ENCODE assay signal across 24 cellular contexts in genomic region chr2:36789181-36789804, GRCh38.
DNase-seq lines count a peak whose midpoint lies in the region; ATAC-seq, FAIRE-seq and TF ChIP-seq lines count a peak whose summit lies in the region.
"Had no signal": no experiment of that assay in that cellular context is flagged by ENCODE, and none has a peak within 500 bp of the region (broad histone marks: within the 10 kb centered on the region; RNA-seq: fewer than 3 reads in every experiment).

No MANE protein-coding gene starts in this region.

- no peak for TF ChIP-seq POLR2A in GM12878 (IDR thresholded peaks at IDR 0.05; ENCODE audit: low read depth, low read length)

- no peak for DNase-seq in GM12878 (ENCODE audit: low read depth, low spot score)
- no peak for DNase-seq in stimulated activated effector memory CD8-positive, alpha-beta T cell treated with anti-CD3 and anti-CD28 coated beads, Interleukin-12 subunit alpha, Interleukin-12 subunit beta, amount 100 ng/mL, for 72 hours (ENCODE audit: low spot score in 2 of 2)
- no peak for DNase-seq in superior temporal gyrus (ENCODE audit: extremely low spot score)
- DNase-seq in NCI-H226 = no peak
- no peak for DNase-seq in GM13976 (ENCODE audit: low spot score)
- DNase-seq: activated CD4-positive, alpha-beta T cell treated with anti-CD3 and anti-CD28 coated beads, Interleukin-2, amount 50 U/mL, for 1 hour; activated naive CD4-positive, alpha-beta T cell treated with anti-CD3 and anti-CD28 coated beads, Interleukin-2, amount 10 ng/mL, durations not matched to agents 7 days and 5 days; Caco-2; DMS79; effector CD4-positive, alpha-beta T cell; kidney; lower lobe of right lung; NCI-H1694; NCI-H510A; small intestine; upper lobe of left lung had no signal

- H3K27ac ChIP-seq in GM12878 (ENCODE audit: control insufficient read depth, insufficient read depth) = no peak overlapping the region
- H3K27ac ChIP-seq: breast epithelium, C4-2B, epithelial cell of prostate, lower lobe of right lung, upper lobe of left lung had no signal

- H3K4me1 Mint-ChIP-seq in stimulated activated effector memory CD8-positive, alpha-beta T cell treated with anti-CD3 and anti-CD28 coated beads, Interleukin-12 subunit alpha, Interleukin-12 subunit beta, amount 100 ng/mL, for 72 hours = no peaks in the 10 kb centered on the region
- H3K4me1 Mint-ChIP-seq: nephron had no signal

- H3K4me3 ChIP-seq in GM12878 = no peak overlapping the region
- H3K4me3 ChIP-seq: breast epithelium, lower lobe of right lung, upper lobe of left lung had no signal

- H3K36me3 Mint-ChIP-seq in stimulated activated effector memory CD8-positive, alpha-beta T cell treated with anti-CD3 and anti-CD28 coated beads, Interleukin-12 subunit alpha, Interleukin-12 subunit beta, amount 100 ng/mL, for 72 hours = no peaks in the 10 kb centered on the region
- H3K36me3 Mint-ChIP-seq: activated naive CD4-positive, alpha-beta T cell treated with anti-CD3 and anti-CD28 coated beads, Interleukin-2, amount 10 ng/mL, durations not matched to agents 7 days and 5 days; WTC11 had no signal

- intact Hi-C loops in GM12878 (cut with micrococcal nuclease; ENCODE audit: unreplicated experiment) = loop anchor here (10.0 kb wide), 1 partner anchor 434 kb away; the partner anchor contains the start of gene CRIM1

- H3K4me2 ChIP-seq in GM12878 (ENCODE audit: control insufficient read depth, insufficient read depth) = peak overlapping the region; percentile 4; the same call in 1 of the 2 replicates

- no peak for FAIRE-seq in GM12878 (lab: Jason Lieb, UNC)
- FAIRE-seq: colon, kidney, small intestine had no signal

- CTCF ChIA-PET in GM12878 (lab: Yijun Ruan, JAX) = interaction anchor here (1.3 to 2.7 kb wide), 2 partner anchors 10 to 17 kb away, joined by 4 to 17 read pairs; no protein-coding TSS in a partner anchor

- RAD21 ChIA-PET in GM12878 (lab: Charles Lee; ENCODE audit: unreplicated experiment) = no interaction called here

- 33% methylated on average over 11 of the region's 11 CpGs for WGBS in GM12878 (ENCODE audit: insufficient coverage, insufficient replicate concordance, low lambda C conversion rate, missing lambda C conversion rate)

- H3K79me2 ChIP-seq in GM12878 (ENCODE audit: control insufficient read depth, insufficient read depth, low read length) = no peaks in the 10 kb centered on the region

- H3K27ac Mint-ChIP-seq in stimulated activated effector memory CD8-positive, alpha-beta T cell treated with anti-CD3 and anti-CD28 coated beads, Interleukin-12 subunit alpha, Interleukin-12 subunit beta, amount 100 ng/mL, for 72 hours = peak overlapping the region; percentile 1
- H3K27ac Mint-ChIP-seq: activated naive CD4-positive, alpha-beta T cell treated with anti-CD3 and anti-CD28 coated beads, Interleukin-2, amount 10 ng/mL, durations not matched to agents 7 days and 5 days; WTC11 had no signal

- TF ChIP-seq EP300 in GM12878 (IDR thresholded peaks at IDR 0.05; ENCODE audit: borderline replicate concordance in 1 of 2, control insufficient read depth in 1 of 2, low read depth in 2 of 2, low read length in 2 of 2) = no peak

- H3K4me3 Mint-ChIP-seq in stimulated activated effector memory CD8-positive, alpha-beta T cell treated with anti-CD3 and anti-CD28 coated beads, Interleukin-12 subunit alpha, Interleukin-12 subunit beta, amount 100 ng/mL, for 72 hours = no peak overlapping the region
- H3K4me3 Mint-ChIP-seq: activated naive CD4-positive, alpha-beta T cell treated with anti-CD3 and anti-CD28 coated beads, Interleukin-2, amount 10 ng/mL, durations not matched to agents 7 days and 5 days; nephron; WTC11 had no signal

- H3K9me3 Mint-ChIP-seq in stimulated activated effector memory CD8-positive, alpha-beta T cell treated with anti-CD3 and anti-CD28 coated beads, Interleukin-12 subunit alpha, Interleukin-12 subunit beta, amount 100 ng/mL, for 72 hours = no peaks in the 10 kb centered on the region
- H3K9me3 Mint-ChIP-seq: activated naive CD4-positive, alpha-beta T cell treated with anti-CD3 and anti-CD28 coated beads, Interleukin-2, amount 10 ng/mL, durations not matched to agents 7 days and 5 days; nephron; WTC11 had no signal

- no peaks in the 10 kb centered on the region for H3K27me3 ChIP-seq in GM12878 (replicated peaks in 1 of 2; ENCODE audit: control insufficient read depth in 2 of 2, insufficient read depth in 2 of 2, low read length in 1 of 2)
- H3K27me3 ChIP-seq: breast epithelium, upper lobe of left lung had no signal

- peak; percentile 65 for ATAC-seq in GM18907 (IDR thresholded peaks at IDR 0.05; ENCODE audit: unreplicated experiment)
- ATAC-seq in HG02759 (IDR thresholded peaks at IDR 0.05; ENCODE audit: unreplicated experiment) = peak; percentile 49
- no peak for ATAC-seq in GM12878
- no peak for ATAC-seq in stimulated activated effector memory CD8-positive, alpha-beta T cell treated with anti-CD3 and anti-CD28 coated beads, Interleukin-12 subunit alpha, Interleukin-12 subunit beta, amount 100 ng/mL, for 72 hours
- ATAC-seq: lower lobe of right lung, WTC11 had no signal

- no TSS peak for BruUV-seq in GM12878 (replicated peaks; lab: Mats Ljungman, UMichigan)

- no peak for TF ChIP-seq CTCF in GM12878 (IDR thresholded peaks at IDR 0.05 in 2 of 3, conservative IDR thresholded peaks at IDR 0.05 in 1 of 3; ENCODE audit: control insufficient read depth in 2 of 3, extremely low read depth in 1 of 3, insufficient read depth in 1 of 3, low read depth in 3 of 3, low read length in 3 of 3)
- no peak for TF ChIP-seq CTCF in GM13976 (IDR thresholded peaks at IDR 0.05; ENCODE audit: borderline replicate concordance, control extremely low read depth, extremely low read depth, insufficient read depth, missing control alignments)

- POLR2A ChIA-PET in GM12878 (lab: Charles Lee) = no interaction called here

- H3K9ac ChIP-seq in GM12878 (ENCODE audit: control insufficient read depth, insufficient read depth, low read length) = no peak overlapping the region

- H4K20me1 ChIP-seq in GM12878 (ENCODE audit: control insufficient read depth, insufficient read depth) = no peaks in the 10 kb centered on the region

- H2AFZ ChIP-seq in GM12878 (ENCODE audit: control insufficient read depth, low read depth, low read length) = 0 out of 2 replicates have a peak overlapping the region, but pooled peaks have one; percentile 33

- H3K4me1 ChIP-seq in GM12878 (ENCODE audit: control insufficient read depth, insufficient read depth, low read length) = 0 out of 2 replicates have a peak, but pooled peaks cover 6% of the 10 kb centered on the region
- H3K4me1 ChIP-seq: breast epithelium, Caco-2, lower lobe of right lung, upper lobe of left lung had no signal

- H3K9me3 ChIP-seq in GM12878 (replicated peaks; ENCODE audit: control insufficient read depth, insufficient read depth, low read length) = no peaks in the 10 kb centered on the region
- H3K9me3 ChIP-seq: breast epithelium, Caco-2, lower lobe of right lung, upper lobe of left lung had no signal

- in situ Hi-C loops in GM12878 (cut with MboI) (no loop called here), GM13976 (cut with MboI; ENCODE audit: low sequenced_read_pairs, unreplicated experiment) (no loop called here)

- no peaks in the 10 kb centered on the region for H3K36me3 ChIP-seq in GM12878 (ENCODE audit: control insufficient read depth in 2 of 2, insufficient read depth in 2 of 2, low read length in 1 of 2)
- H3K36me3 ChIP-seq: breast epithelium, lower lobe of right lung, upper lobe of left lung had no signal

- SMC1A ChIA-PET in GM12878 (lab: Charles Lee; ENCODE audit: uncharacterized antibody, unreplicated experiment) = interaction anchor here (0.6 to 0.8 kb wide), 2 partner anchors 76 to 127 kb away, joined by 3 read pairs; no protein-coding TSS in a partner anchor

- TF ChIP-seq RAD21 in GM12878 (IDR thresholded peaks at IDR 0.05; ENCODE audit: insufficient read depth, low read depth, low read length) = no peak

TF ChIP-seq in GM12878, 131 proteins besides CTCF, POLR2A, EP300 and RAD21:
- no peak for TF ChIP-seq EGR1 (IDR thresholded peaks at IDR 0.05; ENCODE audit: borderline replicate concordance in 1 of 2, low read depth in 2 of 2, low read length in 2 of 2)
- 0 out of 2 replicates have a peak, but pooled peaks have one; percentile 25 for TF ChIP-seq SPI1 (IDR thresholded peaks at IDR 0.05; ENCODE audit: borderline replicate concordance, insufficient read depth, low read depth, low read length)

Comparison
In these comparisons a context has a peak if more than half of its experiments do, and no peak if none do; other contexts are left out.
1. ATAC-seq: peak in GM18907 (single experiment) and HG02759 (single experiment); none in GM12878 (single experiment) and stimulated activated effector memory CD8-positive, alpha-beta T cell treated with anti-CD3 and anti-CD28 coated beads, Interleukin-12 subunit alpha, Interleukin-12 subunit beta, amount 100 ng/mL, for 72 hours (single experiment).